15 cellular contexts compared by ENCODE assay signal in the genomic region with DNA sequence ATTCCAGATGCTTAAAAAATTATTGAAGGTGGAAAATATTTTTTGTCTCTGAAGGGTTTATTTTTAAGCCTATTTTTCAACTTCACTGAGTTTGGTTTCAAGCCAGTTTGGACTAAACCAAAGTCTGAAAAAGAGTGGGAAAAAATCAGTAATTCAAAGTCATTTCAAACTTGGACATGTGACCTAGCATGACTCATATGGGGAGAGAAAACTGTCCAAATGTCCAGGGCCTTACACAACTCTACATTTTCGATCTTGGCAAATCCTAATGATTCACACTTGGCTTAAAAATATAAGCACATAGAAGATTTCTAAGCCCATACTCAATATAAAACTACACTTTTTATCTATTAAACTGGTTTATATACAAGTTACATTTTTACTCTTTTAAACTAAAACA.
A peak's percentile ranks its signal among the peaks of the same experiment; 100 is the strongest.
DNase-seq lines count a peak whose midpoint lies in the region; ATAC-seq and TF ChIP-seq lines count a peak whose summit lies in the region.
"Had no signal": no experiment of that assay in that cellular context is flagged by ENCODE, and none has a peak within 500 bp of the region (broad histone marks: within the 10 kb centered on the region; RNA-seq: fewer than 3 reads in every experiment).

No MANE protein-coding gene starts in this region.

- H3K27ac Mint-ChIP-seq in glutamatergic neuron (ENCODE audit: unreplicated experiment) = no peak overlapping the region
- H3K27ac Mint-ChIP-seq: type B pancreatic cell had no signal

- H3K9me3 ChIP-seq in mammary epithelial cell (replicated peaks; ENCODE audit: insufficient read depth, low read length) (no peaks in the 10 kb centered on the region), tibial nerve (no peaks in the 10 kb centered on the region)
- H3K9me3 ChIP-seq: neutrophil, SJCRH30 had no signal

- in situ Hi-C loops in mammary epithelial cell (cut with MboI; ENCODE audit: low sequenced_read_pairs in 2 of 2) = no loop called here

- H3K36me3 ChIP-seq in mammary epithelial cell (ENCODE audit: insufficient read depth, low read length) (no peaks in the 10 kb centered on the region), tibial nerve (no peaks in the 10 kb centered on the region)
- H3K36me3 ChIP-seq: neutrophil, SJCRH30 had no signal

- H3K9ac ChIP-seq in mammary epithelial cell (ENCODE audit: insufficient read depth, low read length) = no peak overlapping the region
- H3K9ac ChIP-seq: KMS-11 had no signal

- no peak overlapping the region for H3K4me2 ChIP-seq in mammary epithelial cell (ENCODE audit: insufficient read depth, low read depth, low read length)
- H3K4me2 ChIP-seq: KMS-11 had no signal

- TF ChIP-seq CTCF in mammary epithelial cell (conservative IDR thresholded peaks at IDR 0.05 in 1 of 2, IDR thresholded peaks at IDR 0.05 in 1 of 2; ENCODE audit: extremely low read depth in 1 of 2, insufficient read depth in 1 of 2, low read depth in 1 of 2, low read length in 2 of 2) = no peak
- no peak for TF ChIP-seq CTCF in tibial nerve (IDR thresholded peaks at IDR 0.05)
- no peak for TF ChIP-seq CTCF in glutamatergic neuron (IDR thresholded peaks at IDR 0.05; ENCODE audit: partially characterized antibody, unreplicated experiment)

- H3K4me1 ChIP-seq in mammary epithelial cell (ENCODE audit: insufficient read depth, low read length) = peaks cover 7% of the 10 kb centered on the region
- peaks cover 0 to 11% (median 0%) of the 10 kb centered on the region in 4 donors for H3K4me1 ChIP-seq in tibial nerve
- H3K4me1 ChIP-seq: SJCRH30 had no signal

- no peak overlapping the region for H2AFZ ChIP-seq in mammary epithelial cell (ENCODE audit: low read depth, low read length)

- H3K27me3 Mint-ChIP-seq in glutamatergic neuron (ENCODE audit: unreplicated experiment) = peaks cover 3% of the 10 kb centered on the region
- H3K27me3 Mint-ChIP-seq: type B pancreatic cell had no signal

- WGBS in mammary epithelial cell (ENCODE audit: low coverage, missing lambda C conversion rate) = 35% methylated on average over 1 of the region's 1 CpG
- 25 to 28% methylated on average over 1 of the region's 1 CpG for WGBS in tibial nerve, 2 donors

- H3K27me3 ChIP-seq in mammary epithelial cell (ENCODE audit: insufficient read depth, low read length) = no peaks in the 10 kb centered on the region
- no peaks in the 10 kb centered on the region for H3K27me3 ChIP-seq in tibial nerve
- H3K27me3 ChIP-seq: neutrophil, SJCRH30 had no signal

- no peaks in the 10 kb centered on the region for H3K4me1 Mint-ChIP-seq in glutamatergic neuron (ENCODE audit: low read depth, unreplicated experiment)

- dilution Hi-C loops in mammary epithelial cell (cut with HindIII; ENCODE audit: low sequenced_read_pairs) = no loop called here

- no peak for TF ChIP-seq POLR2A in tibial nerve (IDR thresholded peaks at IDR 0.05)

- H3K36me3 Mint-ChIP-seq in glutamatergic neuron (ENCODE audit: unreplicated experiment) = no peaks in the 10 kb centered on the region
- H3K36me3 Mint-ChIP-seq: type B pancreatic cell had no signal

- CTCF ChIA-PET in mammary epithelial cell (lab: Charles Lee; ENCODE audit: low non-redundant PET) = no interaction called here

- ATAC-seq in GM18867 (IDR thresholded peaks at IDR 0.05; ENCODE audit: unreplicated experiment) = no peak

- no peak overlapping the region for H3K4me3 Mint-ChIP-seq in glutamatergic neuron (ENCODE audit: unreplicated experiment)
- H3K4me3 Mint-ChIP-seq: type B pancreatic cell had no signal

- no peaks in the 10 kb centered on the region for H4K20me1 ChIP-seq in mammary epithelial cell (ENCODE audit: insufficient read depth, low read length)

- peak; percentile 47 to 81 for TF ChIP-seq EP300 in tibial nerve (IDR thresholded peaks at IDR 0.05)

- DNase-seq in HS-5 (ENCODE audit: low read depth) (peak; percentile 94), mammary epithelial cell (peak; percentile 52), iris pigment epithelial cell (ENCODE audit: low read depth) (peak; percentile 97), tibial nerve (ENCODE audit: low spot score in 2 of 2) (peak in 1 of 2 donors; percentile 40), glutamatergic neuron (no peak), foreskin melanocyte (no peak)
- no peak for DNase-seq in effector CD8-positive, alpha-beta T cell (lab: John Stamatoyannopoulos, UW)
- DNase-seq: activated T-cell treated with anti-CD3 and anti-CD28 coated beads, Interleukin-2, amount 50 U/mL, for 48 hours; DMS79; NCI-H345; SJCRH30 had no signal

- H3K27ac ChIP-seq in mammary epithelial cell (ENCODE audit: insufficient read depth, low read depth, low read length) (no peak overlapping the region), tibial nerve (peak overlapping the region in 2 of 4 donors; percentile 19 to 57)
- H3K27ac ChIP-seq: KMS-11, neutrophil, SJCRH30 had no signal

- no TSS peak for BruUV-seq in mammary epithelial cell (replicated peaks; lab: Mats Ljungman, UMichigan)

- no peaks in the 10 kb centered on the region for H3K9me3 Mint-ChIP-seq in glutamatergic neuron (ENCODE audit: unreplicated experiment)

- H3K4me3 ChIP-seq in mammary epithelial cell (replicated peaks in 1 of 3; ENCODE audit: insufficient read depth in 1 of 3, low read depth in 2 of 3, low read length in 3 of 3) = no peak overlapping the region
- H3K4me3 ChIP-seq in tibial nerve = no peak overlapping the region
- H3K4me3 ChIP-seq: SJCRH30 had no signal

- no peaks in the 10 kb centered on the region for H3K79me2 ChIP-seq in mammary epithelial cell (ENCODE audit: insufficient read depth, low read length)

- intact Hi-C loops in mammary epithelial cell (cut with micrococcal nuclease) = no loop called here

Comparison
In these comparisons a context has a peak if more than half of its experiments do, and no peak if none do; other contexts are left out.
1. DNase-seq: peak in HS-5 (single experiment), mammary epithelial cell (single experiment) and iris pigment epithelial cell (single experiment); none in effector CD8-positive, alpha-beta T cell (single experiment), glutamatergic neuron (single experiment) and foreskin melanocyte (single experiment).